Comparison of ENCODE assay signal across 10 cellular contexts in genomic region chr16:74577882-74578366, GRCh38. TPM values are rescaled to one million over a fixed set of nuclear protein-coding genes. Genes with fewer than 3 reads are reported as not detected.
DNase-seq lines count a peak whose midpoint lies in the region; ATAC-seq and TF ChIP-seq lines count a peak whose summit lies in the region.
"Had no signal": no experiment of that assay in that cellular context is flagged by ENCODE, and none has a peak within 500 bp of the region (broad histone marks: within the 10 kb centered on the region; RNA-seq: fewer than 3 reads in every experiment).

No MANE protein-coding gene starts in this region.

- no peak overlapping the region for H3K4me3 ChIP-seq in dorsolateral prefrontal cortex

- no peak for TF ChIP-seq CTCF in dorsolateral prefrontal cortex (IDR thresholded peaks at IDR 0.05 in 54 of 56, conservative IDR thresholded peaks at IDR 0.05 in 2 of 56; ENCODE audit: low read depth in 1 of 56, partially characterized antibody in 56 of 56)

- intact Hi-C loops in activated CD4-positive, alpha-beta memory T cell treated with anti-CD3 and anti-CD28 coated beads for 36 hours (cut with micrococcal nuclease), result loop anchor here (2.0 kb wide), 2 partner anchors 23 to 111 kb away; no protein-coding TSS in a partner anchor
- intact Hi-C loops in dorsolateral prefrontal cortex (cut with DNase I), result no loop called here

- DNase-seq in Caki2 (ENCODE audit: low read depth), result peak; percentile 43
- DNase-seq in activated CD4-positive, alpha-beta memory T cell treated with anti-CD3 and anti-CD28 coated beads for 36 hours, result no peak
- DNase-seq in kidney tubule cell (ENCODE audit: low spot score), result peak; percentile 48
- DNase-seq in dorsolateral prefrontal cortex, result no peak
- DNase-seq in GOT3 (lab: John Stamatoyannopoulos, UW), result no peak
- no peak for DNase-seq in stimulated activated CD4-positive, alpha-beta T cell treated with anti-CD3 and anti-CD28 coated beads, Interleukin-4, amount 100 ng/mL, for 24 hours
- DNase-seq: kidney glomerular epithelial cell; stimulated activated CD4-positive, alpha-beta T cell treated with anti-CD3 and anti-CD28 coated beads, Interleukin-12 subunit alpha, Interleukin-12 subunit beta, amount 100 ng/mL, for 4 hours had no signal

- H3K36me3 Mint-ChIP-seq in activated CD4-positive, alpha-beta memory T cell treated with anti-CD3 and anti-CD28 coated beads for 36 hours, result no peaks in the 10 kb centered on the region

- in situ Hi-C loops in Caki2 (cut with HindIII; ENCODE audit: low pct_unique_long_range_greater_than_20kb, low sequenced_read_pairs), result no loop called here

- H3K27me3 Mint-ChIP-seq in activated CD4-positive, alpha-beta memory T cell treated with anti-CD3 and anti-CD28 coated beads for 36 hours, result no peaks in the 10 kb centered on the region

- POLR2A ChIA-PET in activated CD4-positive, alpha-beta memory T cell treated with anti-CD3 and anti-CD28 coated beads for 36 hours (lab: Charles Lee), result no interaction called here

- ATAC-seq in HG03196 (IDR thresholded peaks at IDR 0.05; ENCODE audit: unreplicated experiment) (peak; percentile 41), GM21423 (IDR thresholded peaks at IDR 0.05; ENCODE audit: unreplicated experiment) (no peak)

- CTCF ChIA-PET in activated CD4-positive, alpha-beta memory T cell treated with anti-CD3 and anti-CD28 coated beads for 36 hours (lab: Charles Lee), result no interaction called here

- H3K27ac ChIP-seq in dorsolateral prefrontal cortex, result peak overlapping the region in 13 of 59 donors; percentile 0 to 63 (median 13)

- no peaks in the 10 kb centered on the region for H3K27me3 ChIP-seq in dorsolateral prefrontal cortex

- H3K27ac Mint-ChIP-seq in activated CD4-positive, alpha-beta memory T cell treated with anti-CD3 and anti-CD28 coated beads for 36 hours, result peak overlapping the region; percentile 33

- no peak overlapping the region for H3K4me3 Mint-ChIP-seq in activated CD4-positive, alpha-beta memory T cell treated with anti-CD3 and anti-CD28 coated beads for 36 hours

- H3K4me1 Mint-ChIP-seq in activated CD4-positive, alpha-beta memory T cell treated with anti-CD3 and anti-CD28 coated beads for 36 hours (ENCODE audit: low read depth), result peaks cover 55% of the 10 kb centered on the region

- H3K9me3 Mint-ChIP-seq in activated CD4-positive, alpha-beta memory T cell treated with anti-CD3 and anti-CD28 coated beads for 36 hours, result no peaks in the 10 kb centered on the region

RNA-seq across cellular contexts. Expression of gene GLG1, which starts 29.0 kb away (rescaled TPM):
- 47.5 and 48.3 TPM in 2 replicates for total RNA-seq in Caki2 (2014; rRNA removed; shearing (Covaris generic); ENCODE audit: low replicate concordance)
- total RNA-seq in activated CD4-positive, alpha-beta memory T cell treated with anti-CD3 and anti-CD28 coated beads for 36 hours, result 10 to 100 TPM; 58.1 to 63.8 TPM
- total RNA-seq in dorsolateral prefrontal cortex, result 100 to 1,000 TPM; 119 to 189 (median 147) TPM

Comparison
In these comparisons a context has a peak if more than half of its experiments do, and no peak if none do; other contexts are left out.
1. DNase-seq: peak in Caki2 (single experiment) and kidney tubule cell (single experiment); none in activated CD4-positive, alpha-beta memory T cell treated with anti-CD3 and anti-CD28 coated beads for 36 hours (single experiment), dorsolateral prefrontal cortex (0 of 10), GOT3 (single experiment) and stimulated activated CD4-positive, alpha-beta T cell treated with anti-CD3 and anti-CD28 coated beads, Interleukin-4, amount 100 ng/mL, for 24 hours (single experiment).